Comparison of ENCODE assay signal across 8 cellular contexts in genomic region chr11:95229199-95230053, GRCh38. TPM values are rescaled to one million over a fixed set of nuclear protein-coding genes. Genes with fewer than 3 reads are reported as not detected.
DNase-seq lines count a peak whose midpoint lies in the region; ATAC-seq and TF ChIP-seq lines count a peak whose summit lies in the region.

No MANE protein-coding gene starts in this region.

- peaks cover 7% of the 10 kb centered on the region for H3K27me3 Mint-ChIP-seq in activated naive CD4-positive, alpha-beta T cell treated with anti-CD3 and anti-CD28 coated beads, Interleukin-2, amount 10 ng/mL, durations not matched to agents 7 days and 5 days
- H3K27me3 Mint-ChIP-seq in endothelial cell (ENCODE audit: unreplicated experiment), result peaks cover 3% of the 10 kb centered on the region
- H3K27me3 Mint-ChIP-seq in nephron (ENCODE audit: low read depth), result no peaks in the 10 kb centered on the region

- no peak for ATAC-seq in GM18505 (IDR thresholded peaks at IDR 0.05; ENCODE audit: unreplicated experiment)
- no peak for ATAC-seq in sciatic nerve
- no peak for ATAC-seq in GM19324 (IDR thresholded peaks at IDR 0.05; ENCODE audit: low FRiP score, unreplicated experiment)

- H3K4me3 Mint-ChIP-seq in activated naive CD4-positive, alpha-beta T cell treated with anti-CD3 and anti-CD28 coated beads, Interleukin-2, amount 10 ng/mL, durations not matched to agents 7 days and 5 days, result no peak overlapping the region
- H3K4me3 Mint-ChIP-seq in endothelial cell (ENCODE audit: unreplicated experiment) (peak overlapping the region; percentile 99), nephron (peak overlapping the region in 2 of 3 experiments; percentile 98 to 99)

- H3K27ac Mint-ChIP-seq in activated naive CD4-positive, alpha-beta T cell treated with anti-CD3 and anti-CD28 coated beads, Interleukin-2, amount 10 ng/mL, durations not matched to agents 7 days and 5 days, result peak overlapping the region; percentile 93
- peak overlapping the region; percentile 86 for H3K27ac Mint-ChIP-seq in endothelial cell (ENCODE audit: unreplicated experiment)
- H3K27ac Mint-ChIP-seq in nephron, result peak overlapping the region; percentile 95 to 100 (median 98)

- CTCF ChIA-PET in activated naive CD4-positive, alpha-beta T cell treated with anti-CD3 and anti-CD28 coated beads, Interleukin-2, amount 10 ng/mL, durations not matched to agents 7 days and 5 days (lab: Charles Lee), result interaction anchor here (0.7 to 2.2 kb wide), 6 partner anchors 70 to 479 kb away, joined by 3 to 17 read pairs (median 4); no protein-coding TSS in a partner anchor

- intact Hi-C loops in sciatic nerve (cut with DNase I), result loop anchor here (5.0 kb wide), 1 partner anchor 72 kb away; no protein-coding TSS in a partner anchor

- no peak for DNase-seq in activated naive CD4-positive, alpha-beta T cell treated with anti-CD3 and anti-CD28 coated beads, Interleukin-2, amount 10 ng/mL, durations not matched to agents 7 days and 5 days
- DNase-seq in activated naive CD4-positive, alpha-beta T cell treated with Interleukin-2 at 50 U/mL for 16 hours, result no peak
- DNase-seq in SHP77 treated with DMSO at 0.1 percent for 48 hours (lab: John Stamatoyannopoulos, UW) (peak; percentile 22), endothelial cell (ENCODE audit: low spot score) (no peak), sciatic nerve (ENCODE audit: low spot score) (no peak)

- H3K4me1 Mint-ChIP-seq in activated naive CD4-positive, alpha-beta T cell treated with anti-CD3 and anti-CD28 coated beads, Interleukin-2, amount 10 ng/mL, durations not matched to agents 7 days and 5 days, result peaks cover 67% of the 10 kb centered on the region
- peaks cover 9% of the 10 kb centered on the region for H3K4me1 Mint-ChIP-seq in endothelial cell (ENCODE audit: unreplicated experiment)
- peaks cover 17% of the 10 kb centered on the region for H3K4me1 Mint-ChIP-seq in nephron

- TF ChIP-seq CTCF in endothelial cell (IDR thresholded peaks at IDR 0.05; ENCODE audit: unreplicated experiment) (no peak), nephron (IDR thresholded peaks at IDR 0.05; ENCODE audit: unreplicated experiment in 3 of 3) (no peak)

- peaks cover 21% of the 10 kb centered on the region for H3K36me3 Mint-ChIP-seq in activated naive CD4-positive, alpha-beta T cell treated with anti-CD3 and anti-CD28 coated beads, Interleukin-2, amount 10 ng/mL, durations not matched to agents 7 days and 5 days
- no peaks in the 10 kb centered on the region for H3K36me3 Mint-ChIP-seq in endothelial cell (ENCODE audit: low read depth, unreplicated experiment)
- H3K36me3 Mint-ChIP-seq in nephron (ENCODE audit: low read depth), result peaks cover 19% of the 10 kb centered on the region

- no peak for TF ChIP-seq POLR2A in GM18505 (IDR thresholded peaks at IDR 0.05; ENCODE audit: borderline replicate concordance, extremely low read depth, insufficient read depth, insufficient read length)

- peaks cover 3% of the 10 kb centered on the region for H3K9me3 Mint-ChIP-seq in activated naive CD4-positive, alpha-beta T cell treated with anti-CD3 and anti-CD28 coated beads, Interleukin-2, amount 10 ng/mL, durations not matched to agents 7 days and 5 days
- H3K9me3 Mint-ChIP-seq in endothelial cell (ENCODE audit: unreplicated experiment) (no peaks in the 10 kb centered on the region), nephron (peaks cover 4% of the 10 kb centered on the region)

RNA-seq across cellular contexts. Expression of gene SESN3, which starts 1.6 kb away (rescaled TPM):
- total RNA-seq in endothelial cell (ENCODE audit: unreplicated experiment), result 94.5 TPM
- total RNA-seq in sciatic nerve, result 205 TPM
